In the genomic region with DNA sequence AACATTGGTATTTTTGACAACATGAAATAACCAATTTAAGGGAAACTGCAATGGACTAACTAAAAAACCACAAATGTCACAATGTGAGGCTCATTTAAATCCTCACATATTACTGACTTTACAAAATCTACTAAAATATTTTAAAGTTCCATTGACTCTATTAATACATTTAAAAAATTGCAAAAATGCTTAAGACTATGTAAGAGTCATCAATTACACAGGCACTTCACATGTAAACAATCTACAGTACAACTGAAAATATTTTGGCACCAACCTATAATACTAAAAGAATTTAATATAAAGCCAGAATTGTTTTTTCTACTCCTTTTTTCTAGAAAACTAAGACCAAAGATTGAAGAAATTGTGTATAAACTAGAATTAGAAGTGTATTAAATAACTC, we compare ENCODE assay signal across 18 cellular contexts.
DNase-seq lines count a peak whose midpoint lies in the region; ATAC-seq and TF ChIP-seq lines count a peak whose summit lies in the region.
"Had no signal": no experiment of that assay in that cellular context is flagged by ENCODE, and none has a peak within 500 bp of the region (broad histone marks: within the 10 kb centered on the region; RNA-seq: fewer than 3 reads in every experiment).

No MANE protein-coding gene starts in this region.

- H3K9me3 ChIP-seq in adipocyte (ENCODE audit: control insufficient read depth, low read length), result peaks cover 11% of the 10 kb centered on the region

- H3K27me3 ChIP-seq in adipocyte (replicated peaks; ENCODE audit: control insufficient read depth, insufficient read depth, low read length), result peaks cover 5% of the 10 kb centered on the region

- no peaks in the 10 kb centered on the region for H3K36me3 ChIP-seq in adipocyte (ENCODE audit: control insufficient read depth, insufficient read depth, low read length, severe bottlenecking)
- H3K36me3 ChIP-seq: BLaER1 treated with 17β-estradiol and CSF1 and Interleukin-3, amounts not matched to agents 10 nM and 100 nM had no signal

- no peaks in the 10 kb centered on the region for H3K4me1 ChIP-seq in adipocyte (ENCODE audit: control insufficient read depth, insufficient read depth, low read length)
- H3K4me1 ChIP-seq: BLaER1 treated with 17β-estradiol and CSF1 and Interleukin-3, amounts not matched to agents 10 nM and 100 nM had no signal

- H3K4me3 ChIP-seq in adipocyte (ENCODE audit: low read length), result no peak overlapping the region
- H3K4me3 ChIP-seq: BLaER1 treated with 17β-estradiol and CSF1 and Interleukin-3, amounts not matched to agents 10 nM and 100 nM; GM12878; GM23338 had no signal

- intact Hi-C loops in posterior cingulate gyrus (cut with DNase I), result no loop called here

- TF ChIP-seq CTCF in GM13976 (IDR thresholded peaks at IDR 0.05; ENCODE audit: borderline replicate concordance, control extremely low read depth, extremely low read depth, insufficient read depth, missing control alignments), result no peak

- DNase-seq in EH (ENCODE audit: low read depth) (peak; percentile 13), adipocyte (ENCODE audit: low read depth) (peak; percentile 24), fibroblast of peridontal ligament (ENCODE audit: extremely low read depth) (peak; percentile 11), GM13976 (ENCODE audit: low spot score) (no peak), ureter (ENCODE audit: low spot score) (no peak), posterior cingulate gyrus (no peak)
- DNase-seq: 8988T; Calu3; CD8-positive, alpha-beta T cell; DMS79 treated with DMSO at 0.1 percent for 48 hours; EL; HFFc6 had no signal

- ATAC-seq in HG03354 (IDR thresholded peaks at IDR 0.05; ENCODE audit: poor library complexity, severe bottlenecking, unreplicated experiment), result no peak
- ATAC-seq: CD8-positive, alpha-beta T cell; GM12878; GM23338; HCT116; HepG2 had no signal

- H3K9ac ChIP-seq in adipocyte (ENCODE audit: low read length), result no peak overlapping the region
- H3K9ac ChIP-seq: BLaER1 treated with 17β-estradiol and CSF1 and Interleukin-3, amounts not matched to agents 10 nM and 100 nM had no signal

- in situ Hi-C loops in GM13976 (cut with MboI; ENCODE audit: low sequenced_read_pairs, unreplicated experiment), result no loop called here

Comparison
In these comparisons a context has a peak if more than half of its experiments do, and no peak if none do; other contexts are left out.
1. DNase-seq: peak in EH (single experiment), adipocyte (single experiment) and fibroblast of peridontal ligament (single experiment); none in GM13976 (single experiment), ureter (single experiment) and posterior cingulate gyrus (0 of 10).